In genomic region chr2:199989822-199990221, GRCh38 we compare ENCODE assay signal across 19 cellular contexts.
"Had no signal": no experiment of that assay in that cellular context is flagged by ENCODE, and none has a peak within 500 bp of the region (broad histone marks: within the 10 kb centered on the region; RNA-seq: fewer than 3 reads in every experiment).

No MANE protein-coding gene starts in this region.

- H3K4me3 ChIP-seq: esophagus squamous epithelium, pancreas, suprapubic skin, thyroid gland, upper lobe of right lung, vagina had no signal

- DNase-seq: effector memory CD4-positive, alpha-beta T cell; esophagus squamous epithelium; kidney glomerular epithelial cell; mammary epithelial cell; naive B cell; occipital lobe; pancreas; right cardiac atrium; stimulated activated CD4-positive, alpha-beta T cell treated with anti-CD3 and anti-CD28 coated beads, Interleukin-4, amount 100 ng/mL, for 1 hour; stimulated activated CD8-positive, alpha-beta memory T cell treated with anti-CD3 and anti-CD28 coated beads, Interleukin-4, amount 100 ng/mL, for 48 hours; stimulated activated naive CD8-positive, alpha-beta T cell treated with anti-CD3 and anti-CD28 coated beads, Interleukin-15, Interleukin-2, amounts not matched to agents 100 U/mL and 50 U/mL, for 24 hours; thyroid gland; upper lobe of right lung had no signal

- H3K27ac ChIP-seq: epithelial cell of prostate, esophagus squamous epithelium, foreskin keratinocyte, pancreas, suprapubic skin, thyroid gland, upper lobe of right lung, vagina had no signal

- H3K27me3 ChIP-seq: esophagus squamous epithelium, foreskin keratinocyte, pancreas, suprapubic skin, thyroid gland, upper lobe of right lung, vagina had no signal

- ATAC-seq: foreskin keratinocyte; left lobe of liver; pancreas; right cardiac atrium; stimulated activated effector memory CD8-positive, alpha-beta T cell treated with anti-CD3 and anti-CD28 coated beads, Interleukin-12 subunit alpha, Interleukin-12 subunit beta, amount 100 ng/mL, for 72 hours; stimulated activated naive CD8-positive, alpha-beta T cell treated with anti-CD3 and anti-CD28 coated beads, Interleukin-15, Interleukin-2, amounts not matched to agents 100 U/mL and 50 U/mL, for 24 hours; upper lobe of right lung had no signal

- H3K9me3 ChIP-seq: esophagus squamous epithelium, pancreas, suprapubic skin, thyroid gland, upper lobe of right lung, vagina had no signal

- H3K36me3 ChIP-seq: esophagus squamous epithelium, pancreas, suprapubic skin, thyroid gland, upper lobe of right lung, vagina had no signal

- H3K4me1 ChIP-seq: foreskin keratinocyte, pancreas, upper lobe of right lung had no signal
